8 cellular contexts compared by ENCODE assay signal in genomic region chr3:61381745-61382392, GRCh38.
A peak's percentile ranks its signal among the peaks of the same experiment; 100 is the strongest.
DNase-seq lines count a peak whose midpoint lies in the region; ATAC-seq, FAIRE-seq and TF ChIP-seq lines count a peak whose summit lies in the region.

No MANE protein-coding gene starts in this region.

- peak; percentile 48 for TF ChIP-seq CTCF in GM12864 (IDR thresholded peaks at IDR 0.05; ENCODE audit: low read depth, low read length, missing control alignments)
- peak; percentile 48 for TF ChIP-seq CTCF in NB4 (IDR thresholded peaks at IDR 0.05; ENCODE audit: low read depth, low read length)
- TF ChIP-seq CTCF in GM12878 (IDR thresholded peaks at IDR 0.05 in 2 of 3, conservative IDR thresholded peaks at IDR 0.05 in 1 of 3; ENCODE audit: control insufficient read depth in 2 of 3, extremely low read depth in 1 of 3, insufficient read depth in 1 of 3, low read depth in 3 of 3, low read length in 3 of 3) = peak; percentile 58 to 73 (median 61); a peak in 5 of 6 replicates
- TF ChIP-seq CTCF in keratinocyte (optimal IDR thresholded peaks at IDR 0.05 in 1 of 3, IDR thresholded peaks at IDR 0.05 in 1 of 3, conservative IDR thresholded peaks at IDR 0.05 in 1 of 3; ENCODE audit: extremely low read depth in 1 of 3, insufficient read depth in 2 of 3, low read length in 3 of 3) = peak; percentile 14 to 52 (median 41)
- peak; percentile 49 to 72 (median 61) for TF ChIP-seq CTCF in upper lobe of left lung (IDR thresholded peaks at IDR 0.05)

- H4K8ac ChIP-seq in neuronal stem cell (ENCODE audit: low read depth, low read length) = no peak overlapping the region

- H3K9ac ChIP-seq in GM12878 (ENCODE audit: control insufficient read depth, insufficient read depth, low read length) = no peak overlapping the region
- H3K9ac ChIP-seq in keratinocyte (ENCODE audit: control insufficient read depth, extremely low read depth, insufficient read depth, low read length) = no peak overlapping the region
- H3K9ac ChIP-seq in neuronal stem cell (ENCODE audit: low read depth, low read length, poor library complexity) = no peak overlapping the region

- H4K91ac ChIP-seq in neuronal stem cell (ENCODE audit: low read depth, low read length, poor library complexity) = no peak overlapping the region

- no peak overlapping the region for H2BK120ac ChIP-seq in neuronal stem cell (ENCODE audit: low read depth, low read length)

- dilution Hi-C loops in keratinocyte (cut with MboI; ENCODE audit: extremely low pct_ligation_motif_present, low sequenced_read_pairs) = no loop called here

- H3K4ac ChIP-seq in neuronal stem cell (ENCODE audit: low read length) = no peak overlapping the region

- no peak for TF ChIP-seq POLR2A in NB4 (IDR thresholded peaks at IDR 0.05; ENCODE audit: extremely low read depth, insufficient read length)
- no peak for TF ChIP-seq POLR2A in GM12878 (IDR thresholded peaks at IDR 0.05; ENCODE audit: low read depth, low read length)
- TF ChIP-seq POLR2A in upper lobe of left lung (IDR thresholded peaks at IDR 0.05) = no peak

- H3K27ac ChIP-seq in GM12878 (ENCODE audit: control insufficient read depth, insufficient read depth) (no peak overlapping the region), keratinocyte (ENCODE audit: control insufficient read depth, insufficient read depth, low read length) (no peak overlapping the region), upper lobe of left lung (no peak overlapping the region), neuronal stem cell (replicated peaks; ENCODE audit: low read length) (no peak overlapping the region)

- in situ Hi-C loops in ACHN (cut with HindIII; ENCODE audit: low pct_ligation_motif_present, low pct_unique_long_range_greater_than_20kb, low sequenced_read_pairs) (no loop called here), GM12878 (cut with MboI) (no loop called here)

- no peak overlapping the region for H3K23ac ChIP-seq in neuronal stem cell (ENCODE audit: low read depth, low read length, poor library complexity)

- POLR2A ChIA-PET in HEK293T (lab: Yijun Ruan, JAX) = no interaction called here
- POLR2A ChIA-PET in GM12878 (lab: Charles Lee) = interaction anchor here (1.4 kb wide), 1 partner anchor 626 kb away, joined by 3 read pairs; no protein-coding TSS in a partner anchor

- intact Hi-C loops in GM12878 (cut with micrococcal nuclease; ENCODE audit: unreplicated experiment) = loop anchor here (5.0 to 10.0 kb wide), 3 partner anchors 153 to 813 kb away; no protein-coding TSS in a partner anchor

- SMC1A ChIA-PET in GM12878 (lab: Charles Lee; ENCODE audit: uncharacterized antibody, unreplicated experiment) = interaction anchor here (0.6 to 1.9 kb wide), 31 partner anchors 9 to 1806 kb away, joined by 3 to 23 read pairs (median 4); no protein-coding TSS in a partner anchor

- H3K27me3 ChIP-seq in GM12878 (replicated peaks in 1 of 2; ENCODE audit: control insufficient read depth in 2 of 2, insufficient read depth in 2 of 2, low read length in 1 of 2) (no peaks in the 10 kb centered on the region; a peak in 1 of 4 replicates), keratinocyte (ENCODE audit: control insufficient read depth, extremely low read depth, insufficient read depth, low read length) (no peaks in the 10 kb centered on the region), upper lobe of left lung (no peaks in the 10 kb centered on the region), neuronal stem cell (ENCODE audit: control insufficient read depth in 3 of 3, insufficient read depth in 3 of 3, low read depth in 1 of 3, low read length in 3 of 3) (no peaks in the 10 kb centered on the region)

- DNase-seq in ACHN (peak; percentile 64), GM12864 (ENCODE audit: low read depth) (no peak), HEK293T (ENCODE audit: extremely low spot score) (peak; percentile 60), NB4 (ENCODE audit: low read depth) (peak; percentile 51), GM12878 (ENCODE audit: low read depth, low spot score) (no peak), keratinocyte (ENCODE audit: low read depth, low spot score) (no peak), upper lobe of left lung (no peak), neuronal stem cell (ENCODE audit: low spot score) (no peak)

- no TSS peak for BruUV-seq in GM12878 (replicated peaks; lab: Mats Ljungman, UMichigan)

- H3K4me2 ChIP-seq in GM12878 (ENCODE audit: control insufficient read depth, insufficient read depth) (no peak overlapping the region), keratinocyte (ENCODE audit: control insufficient read depth, extremely low read depth, insufficient read depth, low read depth, low read length) (no peak overlapping the region), neuronal stem cell (ENCODE audit: insufficient read depth, low read length, poor library complexity, severe bottlenecking) (no peak overlapping the region)

- H2AK5ac ChIP-seq in neuronal stem cell (ENCODE audit: low read depth, low read length) = no peak overlapping the region

- no peaks in the 10 kb centered on the region for H3K9me3 ChIP-seq in GM12878 (replicated peaks; ENCODE audit: control insufficient read depth, insufficient read depth, low read length)
- no peaks in the 10 kb centered on the region for H3K9me3 ChIP-seq in keratinocyte (ENCODE audit: control insufficient read depth, low read depth, low read length)
- no peaks in the 10 kb centered on the region for H3K9me3 ChIP-seq in upper lobe of left lung
- no peaks in the 10 kb centered on the region for H3K9me3 ChIP-seq in neuronal stem cell (replicated peaks in 1 of 2; ENCODE audit: control insufficient read depth in 2 of 2, insufficient read depth in 1 of 2, low read depth in 1 of 2, low read length in 2 of 2)

- ATAC-seq in GM12878 (peak; percentile 99), upper lobe of left lung (ENCODE audit: low FRiP score in 2 of 2) (peak in 1 of 2 donors; percentile 63)

- no peak overlapping the region for H3K4me3 ChIP-seq in GM12864 (ENCODE audit: low read depth, low read length)
- H3K4me3 ChIP-seq in NB4 (ENCODE audit: low read depth, low read length) = no peak overlapping the region
- H3K4me3 ChIP-seq in GM12878 = no peak overlapping the region
- H3K4me3 ChIP-seq in keratinocyte (ENCODE audit: control insufficient read depth in 2 of 3, extremely low read depth in 1 of 3, insufficient read depth in 2 of 3, low read depth in 1 of 3, low read length in 3 of 3) = no peak overlapping the region
- no peak overlapping the region for H3K4me3 ChIP-seq in upper lobe of left lung
- no peak overlapping the region for H3K4me3 ChIP-seq in neuronal stem cell (ENCODE audit: low read length in 2 of 2)

- CTCF ChIA-PET in HEK293T (lab: Yijun Ruan, JAX) (interaction anchor here (0.6 to 1.3 kb wide), 7 partner anchors 11 to 638 kb away, joined by 3 to 5 read pairs (median 3); no protein-coding TSS in a partner anchor), GM12878 (lab: Yijun Ruan, JAX) (interaction anchor here (0.5 to 2.9 kb wide), 45 partner anchors 8 to 1807 kb away, joined by 3 to 51 read pairs (median 3); no protein-coding TSS in a partner anchor)

- H3K79me1 ChIP-seq in neuronal stem cell (ENCODE audit: low read depth, low read length) = no peaks in the 10 kb centered on the region

- H2BK12ac ChIP-seq in neuronal stem cell (ENCODE audit: low read length) = no peak overlapping the region

- TF ChIP-seq RAD21 in GM12878 (IDR thresholded peaks at IDR 0.05; ENCODE audit: insufficient read depth, low read depth, low read length) = peak; percentile 85

- FAIRE-seq in GM12878 (lab: Jason Lieb, UNC) (peak; percentile 77), keratinocyte (lab: Jason Lieb, UNC) (no peak)

- no peak overlapping the region for H3K14ac ChIP-seq in neuronal stem cell (ENCODE audit: low read length)

- no peaks in the 10 kb centered on the region for H3K4me1 ChIP-seq in GM12878 (ENCODE audit: control insufficient read depth, insufficient read depth, low read length)
- no peaks in the 10 kb centered on the region for H3K4me1 ChIP-seq in keratinocyte (ENCODE audit: control insufficient read depth, extremely low read depth, insufficient read depth, low read length)
- peaks cover 0 to 2% (median 0%) of the 10 kb centered on the region in 4 donors for H3K4me1 ChIP-seq in upper lobe of left lung
- no peaks in the 10 kb centered on the region for H3K4me1 ChIP-seq in neuronal stem cell (ENCODE audit: control insufficient read depth in 2 of 2, insufficient read depth in 1 of 2, low read depth in 1 of 2, low read length in 2 of 2)

- H2BK5ac ChIP-seq in neuronal stem cell (ENCODE audit: low read length) = no peak overlapping the region

- TF ChIP-seq EP300 in GM12878 (IDR thresholded peaks at IDR 0.05; ENCODE audit: borderline replicate concordance in 1 of 2, control insufficient read depth in 1 of 2, low read depth in 2 of 2, low read length in 2 of 2) (no peak), upper lobe of left lung (IDR thresholded peaks at IDR 0.05) (no peak)

- no peak overlapping the region for H3K18ac ChIP-seq in neuronal stem cell (ENCODE audit: low read length)

- H4K20me1 ChIP-seq in GM12878 (ENCODE audit: control insufficient read depth, insufficient read depth) = no peaks in the 10 kb centered on the region
- no peaks in the 10 kb centered on the region for H4K20me1 ChIP-seq in keratinocyte (ENCODE audit: control insufficient read depth, extremely low read depth, insufficient read depth, low read length)

- H3K36me3 ChIP-seq in GM12878 (ENCODE audit: control insufficient read depth in 2 of 2, insufficient read depth in 2 of 2, low read length in 1 of 2) (no peaks in the 10 kb centered on the region), keratinocyte (ENCODE audit: control insufficient read depth in 2 of 2, extremely low read depth in 1 of 2, insufficient read depth in 2 of 2, low read length in 2 of 2) (no peaks in the 10 kb centered on the region), upper lobe of left lung (no peaks in the 10 kb centered on the region), neuronal stem cell (replicated peaks in 1 of 2; ENCODE audit: control insufficient read depth in 2 of 2, insufficient read depth in 2 of 2, low read length in 2 of 2) (no peaks in the 10 kb centered on the region)

- H3K79me2 ChIP-seq in GM12878 (ENCODE audit: control insufficient read depth, insufficient read depth, low read length) (no peaks in the 10 kb centered on the region), keratinocyte (ENCODE audit: control insufficient read depth, insufficient read depth, low read length) (no peaks in the 10 kb centered on the region)

- no peaks in the 10 kb centered on the region for H3K9me1 ChIP-seq in keratinocyte (ENCODE audit: control insufficient read depth, extremely low read depth, insufficient read depth, low read length)

- 30% methylated on average over 7 of the region's 7 CpGs for WGBS in GM12878 (ENCODE audit: insufficient coverage, insufficient replicate concordance, low lambda C conversion rate, missing lambda C conversion rate)
- WGBS in upper lobe of left lung, 2 donors = 70 to 72% methylated on average over 7 of the region's 7 CpGs
- no CpG with 5 or more reads among the region's 7 CpGs for WGBS in neuronal stem cell (ENCODE audit: extremely low coverage in 2 of 2, insufficient read length in 2 of 2, insufficient replicate concordance in 1 of 2), 2 donors

- no peak overlapping the region for H2BK15ac ChIP-seq in neuronal stem cell (ENCODE audit: low read length)

- RAD21 ChIA-PET in GM12878 (lab: Charles Lee; ENCODE audit: unreplicated experiment) = interaction anchor here (0.5 to 2.1 kb wide), 30 partner anchors 8 to 1806 kb away, joined by 3 to 29 read pairs (median 4); partner anchors contain the start of gene PTPRG

- H2AFZ ChIP-seq in GM12878 (ENCODE audit: control insufficient read depth, low read depth, low read length) (no peak overlapping the region), keratinocyte (ENCODE audit: control insufficient read depth, low read length) (no peak overlapping the region), neuronal stem cell (ENCODE audit: low read length) (no peak overlapping the region)

Comparison
In these comparisons a context has a peak if more than half of its experiments do, and no peak if none do; other contexts are left out.
1. DNase-seq: peak in ACHN (single experiment), HEK293T (single experiment) and NB4 (single experiment); none in GM12864 (single experiment), GM12878 (single experiment), keratinocyte (single experiment), upper lobe of left lung (0 of 2) and neuronal stem cell (single experiment).
2. Peak in every context shown above with its lines, with median percentiles within 50 percentile points of each other: CTCF ChIP-seq.